19 cellular contexts compared by ENCODE assay signal in the genomic region with DNA sequence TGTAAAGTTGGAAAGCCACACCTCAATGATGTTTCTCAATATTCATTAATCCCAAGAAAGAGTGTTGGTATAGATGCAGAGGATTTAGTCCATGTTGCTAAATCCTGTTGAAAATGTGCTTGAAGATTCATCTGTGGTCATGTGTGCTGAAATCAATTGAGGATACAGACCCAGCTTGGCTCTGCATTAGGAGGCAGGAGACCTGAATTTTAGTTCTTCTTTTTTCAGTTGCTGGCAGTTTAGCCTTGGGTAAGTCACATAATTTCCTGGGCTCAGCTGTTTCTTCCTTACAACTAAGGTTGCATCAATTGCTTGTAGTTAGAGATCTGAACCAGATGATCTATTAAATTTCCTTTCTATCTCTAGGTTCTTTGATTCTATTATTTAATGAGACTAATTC. TPM values are rescaled to one million over a fixed set of nuclear protein-coding genes. Genes with fewer than 3 reads are reported as not detected.
DNase-seq lines count a peak whose midpoint lies in the region; ATAC-seq and TF ChIP-seq lines count a peak whose summit lies in the region.
"Had no signal": no experiment of that assay in that cellular context is flagged by ENCODE, and none has a peak within 500 bp of the region (broad histone marks: within the 10 kb centered on the region; RNA-seq: fewer than 3 reads in every experiment).

No MANE protein-coding gene starts in this region.

- intact Hi-C loops in activated T-helper 2 cell treated with anti-CD3 and anti-CD28 coated beads, Interferon-gamma antibody, Interleukin-2, Interleukin-4, amounts not matched to agents 10 μg/mL and 5 μg/mL and 100 μg/mL, durations not matched to agents 14 hours and 24 hours and 36 hours (cut with micrococcal nuclease): no loop called here

- no peak overlapping the region for H3K4me3 Mint-ChIP-seq in brain
- no peak overlapping the region for H3K4me3 Mint-ChIP-seq in activated T-helper 2 cell treated with anti-CD3 and anti-CD28 coated beads, Interferon-gamma antibody, Interleukin-2, Interleukin-4, amounts not matched to agents 10 μg/mL and 5 μg/mL and 100 μg/mL, durations not matched to agents 14 hours and 24 hours and 36 hours (ENCODE audit: low read depth)
- H3K4me3 Mint-ChIP-seq: CD8-positive, alpha-beta memory T cell had no signal

- H3K27me3 Mint-ChIP-seq in brain: no peaks in the 10 kb centered on the region
- peaks cover 5% of the 10 kb centered on the region for H3K27me3 Mint-ChIP-seq in activated T-helper 2 cell treated with anti-CD3 and anti-CD28 coated beads, Interferon-gamma antibody, Interleukin-2, Interleukin-4, amounts not matched to agents 10 μg/mL and 5 μg/mL and 100 μg/mL, durations not matched to agents 14 hours and 24 hours and 36 hours (ENCODE audit: low read depth)

- peak overlapping the region in 3 of 5 experiments; percentile 1 to 70 (median 1) for H3K27ac Mint-ChIP-seq in brain
- no peak overlapping the region for H3K27ac Mint-ChIP-seq in activated T-helper 2 cell treated with anti-CD3 and anti-CD28 coated beads, Interferon-gamma antibody, Interleukin-2, Interleukin-4, amounts not matched to agents 10 μg/mL and 5 μg/mL and 100 μg/mL, durations not matched to agents 14 hours and 24 hours and 36 hours
- H3K27ac Mint-ChIP-seq: CD8-positive, alpha-beta memory T cell had no signal

- peaks cover 76% of the 10 kb centered on the region for H3K4me1 Mint-ChIP-seq in brain
- peaks cover 62% of the 10 kb centered on the region for H3K4me1 Mint-ChIP-seq in activated T-helper 2 cell treated with anti-CD3 and anti-CD28 coated beads, Interferon-gamma antibody, Interleukin-2, Interleukin-4, amounts not matched to agents 10 μg/mL and 5 μg/mL and 100 μg/mL, durations not matched to agents 14 hours and 24 hours and 36 hours (ENCODE audit: low read depth)

- H3K9me3 Mint-ChIP-seq in brain: no peaks in the 10 kb centered on the region
- no peaks in the 10 kb centered on the region for H3K9me3 Mint-ChIP-seq in activated T-helper 2 cell treated with anti-CD3 and anti-CD28 coated beads, Interferon-gamma antibody, Interleukin-2, Interleukin-4, amounts not matched to agents 10 μg/mL and 5 μg/mL and 100 μg/mL, durations not matched to agents 14 hours and 24 hours and 36 hours
- H3K9me3 Mint-ChIP-seq: CD8-positive, alpha-beta memory T cell had no signal

- DNase-seq in CD1c-positive myeloid dendritic cell (ENCODE audit: extremely low spot score): peak; percentile 60
- DNase-seq in MV-4-11 (lab: John Stamatoyannopoulos, UW): peak; percentile 92
- DNase-seq in OCI-M1 (lab: John Stamatoyannopoulos, UW): peak; percentile 27
- DNase-seq in NCI-H2081 (lab: John Stamatoyannopoulos, UW): no peak
- DNase-seq in activated T-helper 2 cell treated with anti-CD3 and anti-CD28 coated beads, Interferon-gamma antibody, Interleukin-2, Interleukin-4, amounts not matched to agents 10 μg/mL and 5 μg/mL and 100 μg/mL, durations not matched to agents 14 hours and 24 hours and 36 hours (ENCODE audit: low spot score): no peak
- DNase-seq: CD8-positive, alpha-beta memory T cell; DMS53; EL; GOT3; KBM-7; NCI-H1092 treated with DMSO at 0.1 percent for 48 hours; NCI-H1694; NCI-H226; NCI-H524 had no signal

- H3K36me3 Mint-ChIP-seq in brain: peaks cover 49% of the 10 kb centered on the region
- H3K36me3 Mint-ChIP-seq in activated T-helper 2 cell treated with anti-CD3 and anti-CD28 coated beads, Interferon-gamma antibody, Interleukin-2, Interleukin-4, amounts not matched to agents 10 μg/mL and 5 μg/mL and 100 μg/mL, durations not matched to agents 14 hours and 24 hours and 36 hours (ENCODE audit: low read depth): peaks cover 33% of the 10 kb centered on the region

- TF ChIP-seq CTCF in brain (conservative IDR thresholded peaks at IDR 0.05): no peak

- ATAC-seq in HG02870 (IDR thresholded peaks at IDR 0.05; ENCODE audit: unreplicated experiment) (no peak), HG02763 (IDR thresholded peaks at IDR 0.05; ENCODE audit: unreplicated experiment) (no peak)
- ATAC-seq: GM12878, HCT116 had no signal

RNA-seq across cellular contexts. Expression of gene SETBP1, which starts 54.4 kb away (rescaled TPM):
- polyA plus RNA-seq in brain (ENCODE audit: insufficient read depth, low read depth, low replicate concordance): 25.7 TPM
- 27.3 and 27.4 TPM in 2 replicates for total RNA-seq in activated T-helper 2 cell treated with anti-CD3 and anti-CD28 coated beads, Interferon-gamma antibody, Interleukin-2, Interleukin-4, amounts not matched to agents 10 μg/mL and 5 μg/mL and 100 μg/mL, durations not matched to agents 14 hours and 24 hours and 36 hours

Comparison
In these comparisons a context has a peak if more than half of its experiments do, and no peak if none do; other contexts are left out.
1. DNase-seq: peak in CD1c-positive myeloid dendritic cell (single experiment), MV-4-11 (single experiment) and OCI-M1 (single experiment); none in NCI-H2081 (0 of 2) and activated T-helper 2 cell treated with anti-CD3 and anti-CD28 coated beads, Interferon-gamma antibody, Interleukin-2, Interleukin-4, amounts not matched to agents 10 μg/mL and 5 μg/mL and 100 μg/mL, durations not matched to agents 14 hours and 24 hours and 36 hours (single experiment).